ENCODE assay signal across 11 cellular contexts in genomic region chr21:17467392-17467791, GRCh38. TPM values are rescaled to one million over a fixed set of nuclear protein-coding genes. Genes with fewer than 3 reads are reported as not detected.
DNase-seq lines count a peak whose midpoint lies in the region; ATAC-seq and TF ChIP-seq lines count a peak whose summit lies in the region.
"Had no signal": no experiment of that assay in that cellular context is flagged by ENCODE, and none has a peak within 500 bp of the region (broad histone marks: within the 10 kb centered on the region; RNA-seq: fewer than 3 reads in every experiment).

No MANE protein-coding gene starts in this region.

- no peak for ATAC-seq in activated T-cell treated with anti-CD3 and anti-CD28 coated beads, Interleukin-2, amount 50 U/mL, for 72 hours (replicated peaks in 1 of 2)
- ATAC-seq: activated CD8-positive, alpha-beta T cell treated with anti-CD3 and anti-CD28 coated beads, Interleukin-2, amount 10 ng/mL, durations not matched to agents 7 days and 5 days had no signal

- H3K23ac ChIP-seq in neuronal stem cell (ENCODE audit: low read depth, low read length, poor library complexity), result no peak overlapping the region

- H3K36me3 ChIP-seq in H7 (replicated peaks; ENCODE audit: control insufficient read depth, insufficient read depth, low read length) (no peaks in the 10 kb centered on the region), iPS-15b (ENCODE audit: control insufficient read depth, insufficient read depth, low read length) (no peaks in the 10 kb centered on the region), neuronal stem cell (replicated peaks in 1 of 2; ENCODE audit: control insufficient read depth in 2 of 2, insufficient read depth in 2 of 2, low read length in 2 of 2) (no peaks in the 10 kb centered on the region), ascending aorta (no peaks in the 10 kb centered on the region), thyroid gland (no peaks in the 10 kb centered on the region), adrenal gland (replicated peaks in 1 of 2) (no peaks in the 10 kb centered on the region)

- H3K4me3 ChIP-seq in H7 (ENCODE audit: insufficient read depth, low read depth, low read length) (peak overlapping the region; percentile 37), astrocyte of the spinal cord (ENCODE audit: low read depth, low read length) (no peak overlapping the region), iPS-15b (ENCODE audit: low read depth, low read length) (peak overlapping the region; percentile 48), neuronal stem cell (ENCODE audit: low read length in 2 of 2) (peak overlapping the region in 1 of 2 donors; percentile 38), ascending aorta (no peak overlapping the region), thyroid gland (replicated peaks in 1 of 3) (no peak overlapping the region), adrenal gland (peak overlapping the region in 1 of 4 donors; percentile 21)

- TF ChIP-seq CTCF in astrocyte of the spinal cord (IDR thresholded peaks at IDR 0.05; ENCODE audit: low read depth, low read length) (no peak), ascending aorta (IDR thresholded peaks at IDR 0.05) (no peak), thyroid gland (IDR thresholded peaks at IDR 0.05) (no peak), adrenal gland (IDR thresholded peaks at IDR 0.05) (no peak)

- no peak overlapping the region for H4K91ac ChIP-seq in neuronal stem cell (ENCODE audit: low read depth, low read length, poor library complexity)

- H3K27ac Mint-ChIP-seq in activated T-cell treated with anti-CD3 and anti-CD28 coated beads, Interleukin-2, amount 50 U/mL, for 72 hours, result no peak overlapping the region
- H3K27ac Mint-ChIP-seq: activated CD8-positive, alpha-beta T cell treated with anti-CD3 and anti-CD28 coated beads, Interleukin-2, amount 10 ng/mL, durations not matched to agents 7 days and 5 days; activated naive CD8-positive, alpha-beta T cell treated with anti-CD3 and anti-CD28 coated beads, Interleukin-2, amount 10 ng/mL, durations not matched to agents 7 days and 5 days had no signal

- intact Hi-C loops in ascending aorta (cut with DNase I) (no loop called here), thyroid gland (cut with DNase I) (no loop called here), adrenal gland (cut with DNase I) (no loop called here)

- H3K27me3 ChIP-seq in H7 (ENCODE audit: control insufficient read depth, insufficient read depth, low read length) (no peaks in the 10 kb centered on the region), iPS-15b (ENCODE audit: control insufficient read depth, insufficient read depth, low read length) (no peaks in the 10 kb centered on the region), neuronal stem cell (ENCODE audit: control insufficient read depth in 3 of 3, insufficient read depth in 3 of 3, low read depth in 1 of 3, low read length in 3 of 3) (no peaks in the 10 kb centered on the region), ascending aorta (no peaks in the 10 kb centered on the region), thyroid gland (no peaks in the 10 kb centered on the region), adrenal gland (no peaks in the 10 kb centered on the region)

- no peaks in the 10 kb centered on the region for H3K36me3 Mint-ChIP-seq in activated T-cell treated with anti-CD3 and anti-CD28 coated beads, Interleukin-2, amount 50 U/mL, for 72 hours (ENCODE audit: insufficient read depth in 2 of 2)
- H3K36me3 Mint-ChIP-seq: activated naive CD8-positive, alpha-beta T cell treated with anti-CD3 and anti-CD28 coated beads, Interleukin-2, amount 10 ng/mL, durations not matched to agents 7 days and 5 days had no signal

- H3K4me2 ChIP-seq in neuronal stem cell (ENCODE audit: insufficient read depth, low read length, poor library complexity, severe bottlenecking), result no peak overlapping the region

- H3K4me1 ChIP-seq in iPS-15b (ENCODE audit: control insufficient read depth, insufficient read depth, low read length) (no peaks in the 10 kb centered on the region), neuronal stem cell (ENCODE audit: control insufficient read depth in 2 of 2, insufficient read depth in 1 of 2, low read depth in 1 of 2, low read length in 2 of 2) (peaks cover 6 to 7% of the 10 kb centered on the region in 2 donors), ascending aorta (no peaks in the 10 kb centered on the region), thyroid gland (peaks cover 0 to 4% of the 10 kb centered on the region in 2 donors), adrenal gland (replicated peaks in 1 of 2) (peaks cover 0 to 8% of the 10 kb centered on the region in 2 donors)

- no peak overlapping the region for H3K9ac ChIP-seq in iPS-15b (ENCODE audit: low read depth, low read length)
- H3K9ac ChIP-seq in neuronal stem cell (ENCODE audit: low read depth, low read length, poor library complexity), result no peak overlapping the region

- no peaks in the 10 kb centered on the region for H3K79me1 ChIP-seq in neuronal stem cell (ENCODE audit: low read depth, low read length)

- no peak overlapping the region for H3K18ac ChIP-seq in neuronal stem cell (ENCODE audit: low read length)

- no peak overlapping the region for H4K8ac ChIP-seq in neuronal stem cell (ENCODE audit: low read depth, low read length)

- H2BK120ac ChIP-seq in neuronal stem cell (ENCODE audit: low read depth, low read length), result no peak overlapping the region

- no peaks in the 10 kb centered on the region for H3K27me3 Mint-ChIP-seq in activated T-cell treated with anti-CD3 and anti-CD28 coated beads, Interleukin-2, amount 50 U/mL, for 72 hours (ENCODE audit: low read depth)
- H3K27me3 Mint-ChIP-seq: activated naive CD8-positive, alpha-beta T cell treated with anti-CD3 and anti-CD28 coated beads, Interleukin-2, amount 10 ng/mL, durations not matched to agents 7 days and 5 days had no signal

- DNase-seq in H7 (no peak), astrocyte of the spinal cord (ENCODE audit: low read depth, low spot score) (peak; percentile 49), neuronal stem cell (ENCODE audit: low spot score) (no peak), ascending aorta (ENCODE audit: low spot score in 2 of 2) (no peak), thyroid gland (no peak), adrenal gland (no peak)
- DNase-seq in activated T-cell treated with anti-CD3 and anti-CD28 coated beads, Interleukin-2, amount 50 U/mL, for 72 hours, result no peak
- DNase-seq: activated CD8-positive, alpha-beta T cell treated with anti-CD3 and anti-CD28 coated beads, Interleukin-2, amount 10 ng/mL, durations not matched to agents 7 days and 5 days; activated naive CD8-positive, alpha-beta T cell treated with anti-CD3 and anti-CD28 coated beads, Interleukin-2, amount 10 ng/mL, durations not matched to agents 7 days and 5 days; NCI-H187 had no signal

- no CpG with 5 or more reads among the region's 4 CpGs for WGBS in neuronal stem cell (ENCODE audit: extremely low coverage in 2 of 2, insufficient read length in 2 of 2, insufficient replicate concordance in 1 of 2), 2 donors
- WGBS in thyroid gland, 2 donors, result 23 to 29% methylated on average over 4 of the region's 4 CpGs
- WGBS in adrenal gland, 4 donors, result 22 to 28% (median 24%) methylated on average over 4 of the region's 4 CpGs

- H2AK5ac ChIP-seq in neuronal stem cell (ENCODE audit: low read depth, low read length), result no peak overlapping the region

- H2BK5ac ChIP-seq in neuronal stem cell (ENCODE audit: low read length), result no peak overlapping the region

- no peak overlapping the region for H3K14ac ChIP-seq in neuronal stem cell (ENCODE audit: low read length)

- in situ Hi-C loops in astrocyte of the spinal cord (cut with HindIII; ENCODE audit: low sequenced_read_pairs), result no loop called here

- no peaks in the 10 kb centered on the region for H3K9me3 Mint-ChIP-seq in activated T-cell treated with anti-CD3 and anti-CD28 coated beads, Interleukin-2, amount 50 U/mL, for 72 hours
- H3K9me3 Mint-ChIP-seq: activated naive CD8-positive, alpha-beta T cell treated with anti-CD3 and anti-CD28 coated beads, Interleukin-2, amount 10 ng/mL, durations not matched to agents 7 days and 5 days had no signal

- H3K27ac ChIP-seq in neuronal stem cell (replicated peaks; ENCODE audit: low read length) (no peak overlapping the region), ascending aorta (no peak overlapping the region), thyroid gland (no peak overlapping the region), adrenal gland (no peak overlapping the region)

- H3K4ac ChIP-seq in neuronal stem cell (ENCODE audit: low read length), result no peak overlapping the region

- no peaks in the 10 kb centered on the region for H3K4me1 Mint-ChIP-seq in activated T-cell treated with anti-CD3 and anti-CD28 coated beads, Interleukin-2, amount 50 U/mL, for 72 hours (ENCODE audit: low read depth)
- H3K4me1 Mint-ChIP-seq: activated naive CD8-positive, alpha-beta T cell treated with anti-CD3 and anti-CD28 coated beads, Interleukin-2, amount 10 ng/mL, durations not matched to agents 7 days and 5 days had no signal

- H3K4me3 Mint-ChIP-seq in activated T-cell treated with anti-CD3 and anti-CD28 coated beads, Interleukin-2, amount 50 U/mL, for 72 hours, result no peak overlapping the region
- H3K4me3 Mint-ChIP-seq: activated CD8-positive, alpha-beta T cell treated with anti-CD3 and anti-CD28 coated beads, Interleukin-2, amount 10 ng/mL, durations not matched to agents 7 days and 5 days; activated naive CD8-positive, alpha-beta T cell treated with anti-CD3 and anti-CD28 coated beads, Interleukin-2, amount 10 ng/mL, durations not matched to agents 7 days and 5 days had no signal

- H2BK12ac ChIP-seq in neuronal stem cell (ENCODE audit: low read length), result no peak overlapping the region

- H2BK15ac ChIP-seq in neuronal stem cell (ENCODE audit: low read length), result no peak overlapping the region

- TF ChIP-seq POLR2A in thyroid gland (IDR thresholded peaks at IDR 0.05) (no peak), adrenal gland (IDR thresholded peaks at IDR 0.05) (no peak)

- peak overlapping the region; percentile 86 for H2AFZ ChIP-seq in neuronal stem cell (ENCODE audit: low read length)

- H3K9me3 ChIP-seq in iPS-15b (ENCODE audit: control insufficient read depth, insufficient read depth, low read length) (no peaks in the 10 kb centered on the region), neuronal stem cell (replicated peaks in 1 of 2; ENCODE audit: control insufficient read depth in 2 of 2, insufficient read depth in 1 of 2, low read depth in 1 of 2, low read length in 2 of 2) (no peaks in the 10 kb centered on the region), ascending aorta (no peaks in the 10 kb centered on the region), thyroid gland (no peaks in the 10 kb centered on the region), adrenal gland (replicated peaks in 1 of 3) (no peaks in the 10 kb centered on the region)

RNA-seq across cellular contexts. Expression of gene CXADR, which starts 45.5 kb away (rescaled TPM):
- total RNA-seq in H7 (2014; rRNA removed; shearing (Covaris generic)), result 96.2 and 113 TPM in 2 replicates
- 63.7 TPM for polyA plus RNA-seq in neuronal stem cell (2013, experiment 1 of 2)
- 69.2 TPM for polyA plus RNA-seq in neuronal stem cell (2013, experiment 2 of 2)
- total RNA-seq in ascending aorta (0.32 TPM), thyroid gland (10 to 100 TPM; 39.9 to 75.4 (median 62.9) TPM), adrenal gland (10 to 100 TPM in 5 of 8 donors, 1 to 10 TPM in 3; 3.1 to 25.2 (median 11.5) TPM)
- polyA plus RNA-seq in adrenal gland, result 10 to 100 TPM in 1 of 3 donors, 1 to 10 TPM in 2; 1.5 to 12.1 (median 2.3) TPM
- under 1 TPM; 0.23 to 0.48 TPM for total RNA-seq in activated T-cell treated with anti-CD3 and anti-CD28 coated beads, Interleukin-2, amount 50 U/mL, for 72 hours

Comparison
In these comparisons a context has a peak if more than half of its experiments do, and no peak if none do; other contexts are left out.
1. H3K4me3 ChIP-seq: peak in H7 (single experiment) and iPS-15b (single experiment); none in astrocyte of the spinal cord (single experiment), ascending aorta (0 of 2) and thyroid gland (0 of 3).